In genomic region chr17:43135454-43135819, GRCh38 we compare ENCODE assay signal across 23 cellular contexts. TPM values are rescaled to one million over a fixed set of nuclear protein-coding genes. Genes with fewer than 3 reads are reported as not detected.
DNase-seq lines count a peak whose midpoint lies in the region; ATAC-seq, FAIRE-seq and TF ChIP-seq lines count a peak whose summit lies in the region.
"Had no signal": no experiment of that assay in that cellular context is flagged by ENCODE, and none has a peak within 500 bp of the region (broad histone marks: within the 10 kb centered on the region; RNA-seq: fewer than 3 reads in every experiment).

No MANE protein-coding gene starts in this region.

- H3K79me2 ChIP-seq in DND-41 (ENCODE audit: insufficient read depth, low read length) (no peaks in the 10 kb centered on the region), H9 (ENCODE audit: insufficient read depth, low read length) (no peaks in the 10 kb centered on the region), K562 (ENCODE audit: control insufficient read depth, insufficient read depth, low read length) (no peaks in the 10 kb centered on the region; the same call in 2 of the 3 replicates)

- H3K79me1 ChIP-seq in H9 (ENCODE audit: insufficient read depth, low read depth, low read length, poor library complexity, severe bottlenecking) = no peaks in the 10 kb centered on the region

- H2AFZ ChIP-seq in DND-41 (ENCODE audit: low read depth, low read length) (no peak overlapping the region), H9 (ENCODE audit: low read length) (no peak overlapping the region), K562 (ENCODE audit: low read depth, low read length) (no peak overlapping the region)

- CTCF ChIA-PET in K562 (lab: Yijun Ruan, JAX; ENCODE audit: low intra/inter-chr PET ratio) = no interaction called here

- TF ChIP-seq EP300 in K562 (IDR thresholded peaks at IDR 0.05; ENCODE audit: low read length) = no peak

- no peak overlapping the region for H2BK12ac ChIP-seq in H9 (ENCODE audit: insufficient read length, low read depth, low read length)

- H3K4ac ChIP-seq in H9 (ENCODE audit: low read depth, low read length) = no peak overlapping the region

- no peaks in the 10 kb centered on the region for H3K27me3 ChIP-seq in DND-41 (ENCODE audit: insufficient read depth, low read length, poor library complexity)
- H3K27me3 ChIP-seq in H9 (ENCODE audit: insufficient read depth, low read length) = no peaks in the 10 kb centered on the region
- H3K27me3 ChIP-seq in K562 (ENCODE audit: control insufficient read depth in 2 of 2, insufficient read depth in 2 of 2, low read length in 2 of 2) = no peaks in the 10 kb centered on the region
- H3K27me3 ChIP-seq: BE2C had no signal

- no peak overlapping the region for H3K14ac ChIP-seq in H9 (ENCODE audit: insufficient read depth, low read length)

- peaks cover 32% of the 10 kb centered on the region for H3K36me3 ChIP-seq in DND-41 (ENCODE audit: insufficient read depth, low read length)
- H3K36me3 ChIP-seq in K562 (ENCODE audit: control insufficient read depth, insufficient read depth, low read length) = peaks cover 34% of the 10 kb centered on the region; the same call in 2 of the 3 replicates
- H3K36me3 ChIP-seq: BE2C had no signal

- peak overlapping the region in 1 of 3 experiments; percentile 53; a peak in 1 of 7 replicates for H3K27ac Mint-ChIP-seq in H9
- H3K27ac Mint-ChIP-seq in stimulated activated memory B cell treated with anti-CD40 and anti-IgM and Interleukin-4, amounts not matched to agents 10 μg/mL and 1 μg/mL and 100 μg/mL, for 72 hours = peak overlapping the region; percentile 65
- no peak overlapping the region for H3K27ac Mint-ChIP-seq in activated T-helper 17 cell treated with anti-CD3 and anti-CD28 coated beads, Interleukin-2, amount 50 U/mL, for 72 hours
- no peak overlapping the region for H3K27ac Mint-ChIP-seq in stimulated activated naive B cell treated with anti-CD40 and anti-IgM and Interleukin-4, amounts not matched to agents 10 μg/mL and 1 μg/mL and 100 μg/mL, for 72 hours
- H3K27ac Mint-ChIP-seq: CD4-positive, alpha-beta T cell; HFFc6; T-helper 1 cell treated with Interleukin-12 subunit alpha and Interleukin-12 subunit beta and Interleukin-4 antibody, amounts not matched to agents 30 μg/mL and 1 μg/mL, for 36 hours had no signal

- no peak overlapping the region for H3K23ac ChIP-seq in H9 (ENCODE audit: insufficient read length, low read depth, low read length)

- no peak overlapping the region for H2BK20ac ChIP-seq in H9 (ENCODE audit: low read depth, low read length, poor library complexity, severe bottlenecking)

- no peak for TF ChIP-seq POLR2A in K562 (conservative IDR thresholded peaks at IDR 0.05)

- no peak overlapping the region; a peak in 1 of 5 replicates for H3K4me3 Mint-ChIP-seq in H9
- H3K4me3 Mint-ChIP-seq in stimulated activated memory B cell treated with anti-CD40 and anti-IgM and Interleukin-4, amounts not matched to agents 10 μg/mL and 1 μg/mL and 100 μg/mL, for 72 hours = no peak overlapping the region
- H3K4me3 Mint-ChIP-seq in activated T-helper 17 cell treated with anti-CD3 and anti-CD28 coated beads, Interleukin-2, amount 50 U/mL, for 72 hours = no peak overlapping the region
- H3K4me3 Mint-ChIP-seq in stimulated activated naive B cell treated with anti-CD40 and anti-IgM and Interleukin-4, amounts not matched to agents 10 μg/mL and 1 μg/mL and 100 μg/mL, for 72 hours = no peak overlapping the region
- H3K4me3 Mint-ChIP-seq: CD4-positive, alpha-beta T cell; HFFc6; T-helper 1 cell treated with Interleukin-12 subunit alpha and Interleukin-12 subunit beta and Interleukin-4 antibody, amounts not matched to agents 30 μg/mL and 1 μg/mL, for 36 hours had no signal

- no peak overlapping the region for H4K5ac ChIP-seq in H9 (ENCODE audit: insufficient read length, low read depth, low read length)

- H3K4me1 Mint-ChIP-seq in H9 = peaks cover 12 to 13% of the 10 kb centered on the region in 2 experiments
- peaks cover 30% of the 10 kb centered on the region for H3K4me1 Mint-ChIP-seq in stimulated activated memory B cell treated with anti-CD40 and anti-IgM and Interleukin-4, amounts not matched to agents 10 μg/mL and 1 μg/mL and 100 μg/mL, for 72 hours
- peaks cover 7% of the 10 kb centered on the region for H3K4me1 Mint-ChIP-seq in activated T-helper 17 cell treated with anti-CD3 and anti-CD28 coated beads, Interleukin-2, amount 50 U/mL, for 72 hours
- H3K4me1 Mint-ChIP-seq in stimulated activated naive B cell treated with anti-CD40 and anti-IgM and Interleukin-4, amounts not matched to agents 10 μg/mL and 1 μg/mL and 100 μg/mL, for 72 hours = peaks cover 24 to 47% of the 10 kb centered on the region in 2 donors

- DNase-seq in DND-41 (no peak), H9 (peak; percentile 52), K562 (ENCODE audit: extremely low read depth in 1 of 4, low spot score in 3 of 4) (no peak)
- no peak for DNase-seq in stimulated activated naive B cell treated with anti-CD40 and anti-IgM and Interleukin-4, amounts not matched to agents 10 μg/mL and 1 μg/mL and 100 μg/mL, for 72 hours
- DNase-seq: BE2C; CD4-positive, alpha-beta T cell; COR-L47; GDM1; HFFc6; KG1; NCI-H1105; NCI-H2081; NCI-H2171; NCI-H345; NCI-H524; NCI-H774; Right ventricle myocardium superior had no signal

- H3K9ac ChIP-seq in DND-41 (ENCODE audit: low read depth, low read length) (peak overlapping the region; percentile 47; the same call in 1 of the 2 replicates), H9 (ENCODE audit: extremely low read depth, insufficient read length, low read length) (no peak overlapping the region), K562 (ENCODE audit: insufficient read depth in 1 of 2, low read depth in 2 of 2, low read length in 2 of 2) (no peak overlapping the region)

- no peak for FAIRE-seq in K562 (lab: Jason Lieb, UNC)
- FAIRE-seq: GM19239, H54 had no signal

- BruUV-seq in K562 (replicated peaks; lab: Mats Ljungman, UMichigan) = no TSS peak

- no peaks in the 10 kb centered on the region for H3K9me3 Mint-ChIP-seq in H9
- H3K9me3 Mint-ChIP-seq in stimulated activated memory B cell treated with anti-CD40 and anti-IgM and Interleukin-4, amounts not matched to agents 10 μg/mL and 1 μg/mL and 100 μg/mL, for 72 hours = no peaks in the 10 kb centered on the region
- H3K9me3 Mint-ChIP-seq in activated T-helper 17 cell treated with anti-CD3 and anti-CD28 coated beads, Interleukin-2, amount 50 U/mL, for 72 hours = no peaks in the 10 kb centered on the region
- H3K9me3 Mint-ChIP-seq in stimulated activated naive B cell treated with anti-CD40 and anti-IgM and Interleukin-4, amounts not matched to agents 10 μg/mL and 1 μg/mL and 100 μg/mL, for 72 hours = no peaks in the 10 kb centered on the region
- H3K9me3 Mint-ChIP-seq: CD4-positive, alpha-beta T cell; HFFc6; T-helper 1 cell treated with Interleukin-12 subunit alpha and Interleukin-12 subunit beta and Interleukin-4 antibody, amounts not matched to agents 30 μg/mL and 1 μg/mL, for 36 hours had no signal

- H4K8ac ChIP-seq in H9 (replicated peaks; ENCODE audit: insufficient read length, low read depth, low read length) = no peak overlapping the region

- no peak overlapping the region for H3T11ph ChIP-seq in H9 (ENCODE audit: low read length)

- H2AK5ac ChIP-seq in H9 (ENCODE audit: insufficient read length, low read length) = no peak overlapping the region

- H3K9me3 ChIP-seq in DND-41 (ENCODE audit: insufficient read depth, low read length, severe bottlenecking) (no peaks in the 10 kb centered on the region), H9 (ENCODE audit: control insufficient read depth, low read depth, low read length) (no peaks in the 10 kb centered on the region), K562 (replicated peaks; ENCODE audit: control insufficient read depth, insufficient read depth, low read depth, low read length) (no peaks in the 10 kb centered on the region; the same call in 1 of the 2 replicates)
- H3K9me3 ChIP-seq: BE2C had no signal

- TF ChIP-seq CTCF in DND-41 (IDR thresholded peaks at IDR 0.05; ENCODE audit: borderline replicate concordance, extremely low read depth, low read length, poor library complexity, severe bottlenecking) = peak; percentile 8
- TF ChIP-seq CTCF in H9 (conservative IDR thresholded peaks at IDR 0.05) = peak; percentile 37; the same call in 2 of the 3 replicates
- no peak for TF ChIP-seq CTCF in K562 (IDR thresholded peaks at IDR 0.05 in 2 of 3, conservative IDR thresholded peaks at IDR 0.05 in 1 of 3; ENCODE audit: insufficient read depth in 2 of 3, low read depth in 1 of 3, low read length in 3 of 3)

- POLR2A ChIA-PET in K562 (lab: Yijun Ruan, JAX) = interaction anchor here (1.1 kb wide), 1 partner anchor 10 kb away, joined by 6 read pairs; the partner anchor contains the start of gene BRCA1

- peaks cover 13 to 36% (median 29%) of the 10 kb centered on the region in 3 experiments; a peak in 6 of 7 replicates for H3K36me3 Mint-ChIP-seq in H9 (ENCODE audit: insufficient read depth in 1 of 3, low read depth in 3 of 3)
- H3K36me3 Mint-ChIP-seq in stimulated activated memory B cell treated with anti-CD40 and anti-IgM and Interleukin-4, amounts not matched to agents 10 μg/mL and 1 μg/mL and 100 μg/mL, for 72 hours = peaks cover 38% of the 10 kb centered on the region
- peaks cover 41% of the 10 kb centered on the region for H3K36me3 Mint-ChIP-seq in activated T-helper 17 cell treated with anti-CD3 and anti-CD28 coated beads, Interleukin-2, amount 50 U/mL, for 72 hours (ENCODE audit: low read depth)
- H3K36me3 Mint-ChIP-seq in stimulated activated naive B cell treated with anti-CD40 and anti-IgM and Interleukin-4, amounts not matched to agents 10 μg/mL and 1 μg/mL and 100 μg/mL, for 72 hours = peaks cover 27 to 39% of the 10 kb centered on the region in 2 donors

- WGBS in H9 (ENCODE audit: extremely low coverage, insufficient read length, low lambda C conversion rate) = no CpG with 5 or more reads among the region's 19 CpGs
- WGBS in K562 (ENCODE audit: insufficient coverage, low coverage, missing lambda C conversion rate) = 97% methylated on average over 14 of the region's 19 CpGs

- H4K20me1 ChIP-seq in DND-41 (ENCODE audit: insufficient read depth, low read length) (no peaks in the 10 kb centered on the region), H9 (ENCODE audit: control insufficient read depth, insufficient read depth, insufficient read length) (no peaks in the 10 kb centered on the region), K562 (replicated peaks; ENCODE audit: control insufficient read depth, insufficient read depth, low read length) (no peaks in the 10 kb centered on the region)

- no peak overlapping the region for H2BK5ac ChIP-seq in H9 (ENCODE audit: insufficient read length, low read length)

- peaks cover 33% of the 10 kb centered on the region for H3K4me1 ChIP-seq in DND-41 (ENCODE audit: insufficient read depth, low read length)
- no peaks in the 10 kb centered on the region; the same call in 1 of the 2 replicates for H3K4me1 ChIP-seq in H9 (ENCODE audit: insufficient read depth, low read length)
- peaks cover 0 to 3% of the 10 kb centered on the region in 2 experiments; a peak in 2 of 5 replicates for H3K4me1 ChIP-seq in K562 (replicated peaks in 1 of 2; ENCODE audit: control insufficient read depth in 2 of 2, insufficient read depth in 2 of 2, low read length in 2 of 2)
- H3K4me1 ChIP-seq: BE2C had no signal

- H3K27me3 Mint-ChIP-seq in H9 (ENCODE audit: low read depth) = no peaks in the 10 kb centered on the region; the same call in 1 of the 2 replicates
- H3K27me3 Mint-ChIP-seq in stimulated activated memory B cell treated with anti-CD40 and anti-IgM and Interleukin-4, amounts not matched to agents 10 μg/mL and 1 μg/mL and 100 μg/mL, for 72 hours = no peaks in the 10 kb centered on the region
- H3K27me3 Mint-ChIP-seq in activated T-helper 17 cell treated with anti-CD3 and anti-CD28 coated beads, Interleukin-2, amount 50 U/mL, for 72 hours = no peaks in the 10 kb centered on the region
- no peaks in the 10 kb centered on the region for H3K27me3 Mint-ChIP-seq in stimulated activated naive B cell treated with anti-CD40 and anti-IgM and Interleukin-4, amounts not matched to agents 10 μg/mL and 1 μg/mL and 100 μg/mL, for 72 hours
- H3K27me3 Mint-ChIP-seq: CD4-positive, alpha-beta T cell had no signal

- no peak overlapping the region for H2BK15ac ChIP-seq in H9 (ENCODE audit: low read depth, low read length)

- no peaks in the 10 kb centered on the region for H3K23me2 ChIP-seq in H9 (ENCODE audit: insufficient read length, low read depth, low read length, poor library complexity, severe bottlenecking)

- H4K91ac ChIP-seq in H9 (ENCODE audit: insufficient read length, low read depth, low read length) = no peak overlapping the region

- ATAC-seq in DND-41 (ENCODE audit: insufficient read depth, low read depth) = no peak
- peak; percentile 59 for ATAC-seq in K562
- no peak for ATAC-seq in stimulated activated memory B cell treated with anti-CD40 and anti-IgM and Interleukin-4, amounts not matched to agents 10 μg/mL and 1 μg/mL and 100 μg/mL, for 72 hours
- no peak for ATAC-seq in activated T-helper 17 cell treated with anti-CD3 and anti-CD28 coated beads, Interleukin-2, amount 50 U/mL, for 72 hours (replicated peaks)
- ATAC-seq in stimulated activated naive B cell treated with anti-CD40 and anti-IgM and Interleukin-4, amounts not matched to agents 10 μg/mL and 1 μg/mL and 100 μg/mL, for 72 hours (replicated peaks) = no peak
- no peak for ATAC-seq in HG03571 (IDR thresholded peaks at IDR 0.05; ENCODE audit: unreplicated experiment)

- H2BK120ac ChIP-seq in H9 (ENCODE audit: low read depth, low read length, poor library complexity, severe bottlenecking) = no peak overlapping the region

- in situ Hi-C loops in K562 (cut with MboI) = no loop called here

- H3K9me1 ChIP-seq in K562 (ENCODE audit: control insufficient read depth, insufficient read depth, low read length) = no peaks in the 10 kb centered on the region

- H3K4me2 ChIP-seq in DND-41 (ENCODE audit: insufficient read depth, low read length) (peak overlapping the region; percentile 44), H9 (ENCODE audit: insufficient read depth, insufficient read length, low read length) (no peak overlapping the region), K562 (ENCODE audit: insufficient read depth, low read length) (no peak overlapping the region)

- H3K4me3 ChIP-seq in DND-41 (ENCODE audit: low read depth in 1 of 2, low read length in 2 of 2) (peak overlapping the region in 1 of 2 experiments; percentile 24; a peak in 1 of 4 replicates), K562 (no peak overlapping the region)

- H3K56ac ChIP-seq in H9 (ENCODE audit: insufficient read length, low read depth, low read length) = no peak overlapping the region

- H3K27ac ChIP-seq in DND-41 (ENCODE audit: low read length) (peak overlapping the region; percentile 90), H9 (ENCODE audit: insufficient read length, low read depth, low read length) (no peak overlapping the region), K562 (ENCODE audit: extremely low read depth, low read depth, low read length) (no peak overlapping the region)

- intact Hi-C loops in K562 (cut with micrococcal nuclease) = no loop called here

- TF ChIP-seq RAD21 in K562 (CRISPR knock-in tag; conservative IDR thresholded peaks at IDR 0.05 in 1 of 2, IDR thresholded peaks at IDR 0.05 in 1 of 2) = no peak

- H3K18ac ChIP-seq in H9 (ENCODE audit: insufficient read length, low read depth, low read length) = no peak overlapping the region

RNA-seq across cellular contexts. Expression of gene BRCA1, which starts 10.3 kb away (rescaled TPM):
- total RNA-seq in H9 (2021) = 31.0 and 32.3 TPM in 2 replicates
- 71.2 and 176 TPM in 2 replicates for total RNA-seq in K562 (2011; cell fraction: chromatin; rRNA removed; ENCODE audit: low replicate concordance)
- total RNA-seq in K562 (2011; cell fraction: nucleolus; rRNA removed) = 45.0 and 58.7 TPM in 2 replicates
- total RNA-seq in K562 (2011; cell fraction: nucleoplasm; rRNA removed) = 95.6 and 115 TPM in 2 replicates
- total RNA-seq in K562 (2014; rRNA removed) = 68.4 and 82.5 TPM in 2 replicates
- 73.2 and 79.1 TPM in 2 replicates for total RNA-seq in K562 (2014; rRNA removed; fragmentation: Illumina TruSeq; extraction: Trizol)
- total RNA-seq in K562 (2015; rRNA removed; fragmentation: Illumina TruSeq; extraction: Trizol) = 59.0 and 61.6 TPM in 2 replicates
- 60.2 and 62.3 TPM in 2 replicates for total RNA-seq in K562 (2021)
- 49.7 and 95.3 TPM in 2 replicates for polyA plus RNA-seq in K562 (2011; rRNA removed)
- polyA plus RNA-seq in K562 (2011; cell fraction: cytosol; rRNA removed) = 59.2 and 99.4 TPM in 2 replicates
- polyA plus RNA-seq in K562 (2011; cell fraction: nucleus; rRNA removed) = 34.4 and 81.1 TPM in 2 replicates
- polyA plus RNA-seq in K562 (2012) = 55.7 and 71.7 TPM in 2 replicates
- 74.8 and 77.1 TPM in 2 replicates for polyA plus RNA-seq in K562 (2014; fragmentation: Illumina TruSeq; extraction: Trizol)
- 10 to 100 TPM; 25.9 to 35.6 TPM for polyA plus RNA-seq in K562 (2014; fragmentation: Nextera tagmentation; extraction: Ambion mirVana)
- 56.5 and 60.1 TPM in 2 replicates for polyA plus RNA-seq in K562 (2014; rRNA removed)
- polyA minus RNA-seq in K562 (2011; rRNA and poly(A)+ RNA removed) = 143 and 194 TPM in 2 replicates
- polyA minus RNA-seq in K562 (2011; cell fraction: cytosol; rRNA and poly(A)+ RNA removed) = 33.9 and 77.6 TPM in 2 replicates
- 42.5 and 54.0 TPM in 2 replicates for polyA minus RNA-seq in K562 (2011; cell fraction: nucleus; rRNA and poly(A)+ RNA removed)
- 10 to 100 TPM; 80.3 to 93.4 TPM for total RNA-seq in activated T-helper 17 cell treated with anti-CD3 and anti-CD28 coated beads, Interleukin-2, amount 50 U/mL, for 72 hours

RNA-seq across cellular contexts. Expression of gene NBR1, which starts 35.6 kb away (rescaled TPM):
- total RNA-seq in H9 (2021) (34.2 and 34.6 TPM in 2 replicates), K562 (2014; rRNA removed) (37.0 and 38.9 TPM in 2 replicates), K562 (2014; rRNA removed; fragmentation: Illumina TruSeq; extraction: Trizol) (50.2 and 59.5 TPM in 2 replicates), K562 (2015; rRNA removed; fragmentation: Illumina TruSeq; extraction: Trizol) (33.9 and 36.8 TPM in 2 replicates), K562 (2021) (39.9 and 44.8 TPM in 2 replicates)
- total RNA-seq in K562 (2011; cell fraction: chromatin; rRNA removed; ENCODE audit: low replicate concordance) = 68.0 and 83.8 TPM in 2 replicates
- total RNA-seq in K562 (2011; cell fraction: nucleolus; rRNA removed) = 39.7 and 40.1 TPM in 2 replicates
- 55.0 and 61.7 TPM in 2 replicates for total RNA-seq in K562 (2011; cell fraction: nucleoplasm; rRNA removed)
- polyA plus RNA-seq in K562 (2011; rRNA removed) (41.0 and 70.1 TPM in 2 replicates), K562 (2014; fragmentation: Illumina TruSeq; extraction: Trizol) (58.6 and 62.8 TPM in 2 replicates), K562 (2014; fragmentation: Nextera tagmentation; extraction: Ambion mirVana) (1 to 10 TPM; 4.2 to 7.5 TPM), K562 (2014; rRNA removed) (36.2 and 39.9 TPM in 2 replicates)
- 25.1 and 31.0 TPM in 2 replicates for polyA plus RNA-seq in K562 (2011; cell fraction: cytosol; rRNA removed)
- polyA plus RNA-seq in K562 (2011; cell fraction: nucleus; rRNA removed) = 19.9 and 23.4 TPM in 2 replicates
- 33.2 and 53.7 TPM in 2 replicates for polyA plus RNA-seq in K562 (2012)
- polyA minus RNA-seq in K562 (2011; rRNA and poly(A)+ RNA removed) = 81.8 and 120 TPM in 2 replicates
- polyA minus RNA-seq in K562 (2011; cell fraction: cytosol; rRNA and poly(A)+ RNA removed) = 28.1 and 40.1 TPM in 2 replicates
- polyA minus RNA-seq in K562 (2011; cell fraction: nucleus; rRNA and poly(A)+ RNA removed) = 19.5 and 27.4 TPM in 2 replicates
- total RNA-seq in activated T-helper 17 cell treated with anti-CD3 and anti-CD28 coated beads, Interleukin-2, amount 50 U/mL, for 72 hours = 10 to 100 TPM; 47.2 to 83.1 TPM

Comparison
In these comparisons a context has a peak if more than half of its experiments do, and no peak if none do; other contexts are left out.
1. CTCF ChIP-seq: peak in DND-41 (single experiment) and H9 (single experiment); none in K562 (0 of 3).